16 cellular contexts compared by ENCODE assay signal in genomic region chr9:15370496-15371464, GRCh38. TPM values are rescaled to one million over a fixed set of nuclear protein-coding genes. Genes with fewer than 3 reads are reported as not detected.
DNase-seq lines count a peak whose midpoint lies in the region; ATAC-seq and TF ChIP-seq lines count a peak whose summit lies in the region.
"Had no signal": no experiment of that assay in that cellular context is flagged by ENCODE, and none has a peak within 500 bp of the region (broad histone marks: within the 10 kb centered on the region; RNA-seq: fewer than 3 reads in every experiment).

No MANE protein-coding gene starts in this region.

- H3K4me1 Mint-ChIP-seq in activated CD8-positive, alpha-beta T cell treated with anti-CD3 and anti-CD28 coated beads, Interleukin-2, amount 10 ng/mL, durations not matched to agents 7 days and 5 days (ENCODE audit: low read depth): peaks cover 5% of the 10 kb centered on the region

- peaks cover 8% of the 10 kb centered on the region for H3K4me1 ChIP-seq in ovary (ENCODE audit: insufficient read depth)
- no peaks in the 10 kb centered on the region for H3K4me1 ChIP-seq in A673 (ENCODE audit: insufficient read depth, low read length, poor library complexity, severe bottlenecking)
- H3K4me1 ChIP-seq in testis: peaks cover 4% of the 10 kb centered on the region
- H3K4me1 ChIP-seq: breast epithelium had no signal

- DNase-seq in NCI-H146 (lab: John Stamatoyannopoulos, UW) (peak; percentile 46), fibroblast of the aortic adventitia (ENCODE audit: low read depth) (peak; percentile 7), ovary (peak; percentile 39 to 70 (median 50)), A673 (ENCODE audit: low spot score) (no peak), testis (no peak)
- DNase-seq in activated CD8-positive, alpha-beta T cell treated with anti-CD3 and anti-CD28 coated beads, Interleukin-2, amount 10 ng/mL, durations not matched to agents 7 days and 5 days: no peak
- DNase-seq: DND-41; naive B cell; NCI-H226; stimulated activated CD4-positive, alpha-beta T cell treated with anti-CD3 and anti-CD28 coated beads, Interleukin-1b, Interleukin-23, amount 100 ng/mL, for 48 hours; WERI-Rb-1 had no signal

- no TSS peak for BruUV-seq in A673 (replicated peaks; lab: Mats Ljungman, UMichigan)

- H3K27me3 Mint-ChIP-seq in activated CD8-positive, alpha-beta T cell treated with anti-CD3 and anti-CD28 coated beads, Interleukin-2, amount 10 ng/mL, durations not matched to agents 7 days and 5 days (ENCODE audit: low read depth): peaks cover 2% of the 10 kb centered on the region

- intact Hi-C loops in ovary (cut with DNase I) (loop anchor here in 1 of 4 donors (10.0 kb wide), 2 partner anchors 54 to 66 kb away; partner anchors contain the start of genes SNAPC3 and TTC39B), A673 (cut with micrococcal nuclease; ENCODE audit: unreplicated experiment) (no loop called here), testis (cut with DNase I; ENCODE audit: low total_unique reads) (no loop called here)

- no peak for TF ChIP-seq EP300 in ovary (IDR thresholded peaks at IDR 0.05)

- CTCF ChIA-PET in A673 (lab: Charles Lee): no interaction called here
- CTCF ChIA-PET in activated CD8-positive, alpha-beta T cell treated with anti-CD3 and anti-CD28 coated beads, Interleukin-2, amount 10 ng/mL, durations not matched to agents 7 days and 5 days (lab: Charles Lee): interaction anchor here (1.4 kb wide), 1 partner anchor 15 kb away, joined by 3 read pairs; no protein-coding TSS in a partner anchor

- no peak overlapping the region for H3K27ac Mint-ChIP-seq in activated CD8-positive, alpha-beta T cell treated with anti-CD3 and anti-CD28 coated beads, Interleukin-2, amount 10 ng/mL, durations not matched to agents 7 days and 5 days

- H3K36me3 ChIP-seq in ovary (no peaks in the 10 kb centered on the region), A673 (ENCODE audit: insufficient read depth, low read length, poor library complexity, severe bottlenecking) (no peaks in the 10 kb centered on the region), testis (ENCODE audit: low read depth, missing control alignments) (no peaks in the 10 kb centered on the region)
- H3K36me3 ChIP-seq: breast epithelium, tibial nerve, WERI-Rb-1 had no signal

- ATAC-seq in activated CD8-positive, alpha-beta T cell treated with anti-CD3 and anti-CD28 coated beads, Interleukin-2, amount 10 ng/mL, durations not matched to agents 7 days and 5 days: no peak
- ATAC-seq: left lobe of liver had no signal

- H3K9me3 ChIP-seq in ovary (no peaks in the 10 kb centered on the region), A673 (ENCODE audit: low read depth, low read length, poor library complexity, severe bottlenecking) (no peaks in the 10 kb centered on the region), testis (no peaks in the 10 kb centered on the region)
- H3K9me3 ChIP-seq: breast epithelium had no signal

- H3K9me3 Mint-ChIP-seq in activated CD8-positive, alpha-beta T cell treated with anti-CD3 and anti-CD28 coated beads, Interleukin-2, amount 10 ng/mL, durations not matched to agents 7 days and 5 days (ENCODE audit: insufficient read depth): no peaks in the 10 kb centered on the region

- H3K36me3 Mint-ChIP-seq in activated CD8-positive, alpha-beta T cell treated with anti-CD3 and anti-CD28 coated beads, Interleukin-2, amount 10 ng/mL, durations not matched to agents 7 days and 5 days (ENCODE audit: low read depth): no peaks in the 10 kb centered on the region
- H3K36me3 Mint-ChIP-seq: naive B cell had no signal

- no peak overlapping the region for H3K4me3 Mint-ChIP-seq in activated CD8-positive, alpha-beta T cell treated with anti-CD3 and anti-CD28 coated beads, Interleukin-2, amount 10 ng/mL, durations not matched to agents 7 days and 5 days
- H3K4me3 Mint-ChIP-seq: naive B cell had no signal

- POLR2A ChIA-PET in A673 (lab: Charles Lee; ENCODE audit: low non-redundant PET): no interaction called here
- POLR2A ChIA-PET in activated CD8-positive, alpha-beta T cell treated with anti-CD3 and anti-CD28 coated beads, Interleukin-2, amount 10 ng/mL, durations not matched to agents 7 days and 5 days (lab: Charles Lee): interaction anchor here (0.6 kb wide), 1 partner anchor 71 kb away, joined by 3 read pairs; no protein-coding TSS in a partner anchor

- TF ChIP-seq CTCF in fibroblast of the aortic adventitia (IDR thresholded peaks at IDR 0.05; ENCODE audit: insufficient read depth, low read length): no peak
- TF ChIP-seq CTCF in ovary (IDR thresholded peaks at IDR 0.05): no peak
- no peak for TF ChIP-seq CTCF in A673 (conservative IDR thresholded peaks at IDR 0.05; ENCODE audit: low read depth, low read length)
- TF ChIP-seq CTCF in testis (IDR thresholded peaks at IDR 0.05): no peak

- H3K4me3 ChIP-seq in fibroblast of the aortic adventitia (ENCODE audit: low read depth, low read length) (no peak overlapping the region), ovary (no peak overlapping the region), A673 (ENCODE audit: low read depth, low read length, poor library complexity, severe bottlenecking) (no peak overlapping the region), testis (no peak overlapping the region)
- H3K4me3 ChIP-seq: breast epithelium, tibial nerve had no signal

- WGBS in ovary, 3 donors: 26 to 40% (median 28%) methylated on average over 15 of the region's 15 CpGs
- WGBS in testis, 2 donors: 71 to 77% methylated on average over 15 of the region's 15 CpGs

- TF ChIP-seq POLR2A in ovary (IDR thresholded peaks at IDR 0.05): no peak
- TF ChIP-seq POLR2A in testis (IDR thresholded peaks at IDR 0.05): no peak

- H3K27me3 ChIP-seq in ovary: no peaks in the 10 kb centered on the region
- no peaks in the 10 kb centered on the region for H3K27me3 ChIP-seq in A673 (replicated peaks; ENCODE audit: insufficient read depth, low read depth, low read length, poor library complexity)
- no peaks in the 10 kb centered on the region for H3K27me3 ChIP-seq in testis
- H3K27me3 ChIP-seq: breast epithelium, tibial nerve had no signal

- H3K27ac ChIP-seq in angular gyrus (ENCODE audit: low read depth, low read length) (peak overlapping the region; percentile 88), ovary (peak overlapping the region in 1 of 2 donors; percentile 33), A673 (ENCODE audit: low read depth, low read length, poor library complexity, severe bottlenecking) (no peak overlapping the region), testis (no peak overlapping the region)
- H3K27ac ChIP-seq: breast epithelium, C4-2B, tibial nerve, WERI-Rb-1 had no signal

RNA-seq across cellular contexts. Expression of gene SNAPC3, which starts 51.9 kb away (rescaled TPM):
- total RNA-seq in fibroblast of the aortic adventitia (ENCODE audit: low replicate concordance): 43.3 and 123 TPM in 2 replicates
- 10 to 100 TPM; 18.8 to 32.3 (median 26.2) TPM for total RNA-seq in ovary
- 10 to 100 TPM; 15.8 to 30.3 TPM for polyA plus RNA-seq in ovary
- total RNA-seq in A673 (2021): 21.8 and 26.2 TPM in 2 replicates
- 10 to 100 TPM; 21.7 to 22.6 TPM for total RNA-seq in activated CD8-positive, alpha-beta T cell treated with anti-CD3 and anti-CD28 coated beads, Interleukin-2, amount 10 ng/mL, durations not matched to agents 7 days and 5 days
- total RNA-seq in testis: 100 to 1,000 TPM in 1 of 2 donors, 10 to 100 TPM in 1; 74.2 to 105 TPM
- polyA plus RNA-seq in testis (ENCODE audit: insufficient read depth, low read depth, low replicate concordance): 115 TPM

Comparison
In these comparisons a context has a peak if more than half of its experiments do, and no peak if none do; other contexts are left out.
1. DNase-seq: peak in NCI-H146 (single experiment), fibroblast of the aortic adventitia (single experiment) and ovary (5 of 5); none in A673 (single experiment), activated CD8-positive, alpha-beta T cell treated with anti-CD3 and anti-CD28 coated beads, Interleukin-2, amount 10 ng/mL, durations not matched to agents 7 days and 5 days (single experiment) and testis (single experiment).